Comparison of ENCODE assay signal across 1 cellular context in the genomic region with DNA sequence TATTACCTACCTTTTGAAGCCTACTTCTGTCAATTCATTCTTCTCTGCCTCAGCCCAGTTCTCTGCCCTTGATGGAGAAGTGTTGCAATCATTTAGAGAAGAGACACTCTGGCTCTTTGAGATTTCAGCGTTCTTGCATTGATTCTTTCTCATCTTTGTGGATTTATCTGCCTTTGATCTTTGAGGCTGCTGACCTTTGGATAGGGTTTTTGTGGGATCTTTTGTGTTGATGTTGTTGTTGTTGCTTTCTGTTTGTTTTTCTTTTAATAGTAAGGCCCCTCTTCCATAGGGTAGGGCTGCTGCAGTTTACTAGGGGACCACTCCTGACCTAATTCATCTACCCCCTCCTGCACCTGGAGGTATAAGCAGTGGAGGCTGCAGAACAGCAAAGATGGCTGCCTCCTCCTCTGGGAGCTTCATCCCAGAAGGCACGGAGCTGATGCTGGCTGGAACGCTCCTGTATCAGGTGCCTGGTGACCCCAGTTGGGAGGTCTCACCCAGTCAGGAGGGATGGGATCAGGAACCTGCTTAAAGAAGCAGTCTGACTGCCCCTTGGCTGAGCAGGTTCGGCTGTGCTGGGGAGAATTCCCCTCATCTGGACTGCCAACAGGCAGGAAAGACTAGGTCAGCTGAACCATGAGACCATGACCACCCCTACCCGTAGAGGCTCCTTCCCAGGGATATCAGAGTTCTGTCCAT.
TF ChIP-seq lines count a peak whose summit lies in the region.

No MANE protein-coding gene starts in this region.

TF ChIP-seq in H1, 55 proteins besides CTCF, POLR2A, EP300 and RAD21:
- no peak for TF ChIP-seq CREB1 (IDR thresholded peaks at IDR 0.05)
- TF ChIP-seq MAFK (IDR thresholded peaks at IDR 0.05; ENCODE audit: low read depth, low read length), result no peak
